In genomic region chr18:37170984-37171383, GRCh38 we compare ENCODE assay signal across 8 cellular contexts.
"Had no signal": no experiment of that assay in that cellular context is flagged by ENCODE, and none has a peak within 500 bp of the region (broad histone marks: within the 10 kb centered on the region; RNA-seq: fewer than 3 reads in every experiment).

No MANE protein-coding gene starts in this region.

- ATAC-seq: GM12878 had no signal

- FAIRE-seq: G401.6, GM12878, GM12891, GM12892, GM18507, GM19239 had no signal

- H3K4me3 ChIP-seq: GM12878 had no signal

- DNase-seq: GDM1, GF-D8 had no signal
